9 cellular contexts compared by ENCODE assay signal in the genomic region with DNA sequence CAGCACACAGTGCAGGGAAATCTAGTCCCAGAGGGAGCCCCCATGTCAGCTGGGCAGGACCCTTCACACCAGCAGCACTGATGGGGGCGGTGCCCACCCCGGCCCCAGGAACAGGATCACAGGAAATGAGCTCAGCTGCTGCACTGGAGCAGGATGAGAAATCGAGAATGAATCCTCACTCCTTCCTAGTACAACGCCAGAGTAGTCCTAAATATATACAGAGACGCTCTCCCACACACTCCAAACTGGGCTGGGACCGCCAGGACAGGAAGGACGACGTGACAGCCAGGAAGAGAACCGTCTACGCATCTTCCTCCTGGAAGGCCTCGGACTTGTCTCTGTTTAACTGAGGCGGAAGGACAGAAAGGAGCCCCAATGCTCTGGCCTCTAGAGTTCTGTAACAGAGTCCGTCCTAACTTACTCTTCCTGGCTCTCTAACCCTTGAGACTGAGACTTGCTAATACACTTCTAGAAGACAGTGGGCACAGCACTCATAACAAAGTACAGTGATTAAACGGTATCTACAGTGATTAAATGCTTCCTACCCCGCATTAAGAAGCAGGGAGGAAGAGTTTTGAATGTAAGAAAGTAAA. TPM values are rescaled to one million over a fixed set of nuclear protein-coding genes. Genes with fewer than 3 reads are reported as not detected.
DNase-seq lines count a peak whose midpoint lies in the region; ATAC-seq and TF ChIP-seq lines count a peak whose summit lies in the region.
"Had no signal": no experiment of that assay in that cellular context is flagged by ENCODE, and none has a peak within 500 bp of the region (broad histone marks: within the 10 kb centered on the region; RNA-seq: fewer than 3 reads in every experiment).

No MANE protein-coding gene starts in this region.

- DNase-seq in KBM-7 (peak; percentile 41), cardiac fibroblast (ENCODE audit: low read depth in 2 of 2) (peak; percentile 69 to 88), left lung (no peak), testis (no peak), DMS53 (lab: John Stamatoyannopoulos, UW) (no peak), cortex of kidney (lab: John Stamatoyannopoulos, UW) (no peak)
- DNase-seq: stimulated activated CD4-positive, alpha-beta T cell treated with anti-CD3 and anti-CD28 coated beads, Interleukin-4, amount 100 ng/mL, for 1 hour had no signal

- H3K27ac ChIP-seq in left lung (peak overlapping the region; percentile 36 to 57), testis (peak overlapping the region; percentile 7 to 50)

- H3K27me3 ChIP-seq in left lung: no peaks in the 10 kb centered on the region
- no peaks in the 10 kb centered on the region for H3K27me3 ChIP-seq in testis

- TF ChIP-seq POLR2A in testis (IDR thresholded peaks at IDR 0.05): no peak

- in situ Hi-C loops in KBM-7 (cut with MboI; ENCODE audit: low pct_unique_long_range_greater_than_20kb, low sequenced_read_pairs): no loop called here

- TF ChIP-seq CTCF in cardiac fibroblast (IDR thresholded peaks at IDR 0.05; ENCODE audit: low read depth, low read length): no peak
- TF ChIP-seq CTCF in left lung (IDR thresholded peaks at IDR 0.05): no peak
- no peak for TF ChIP-seq CTCF in testis (IDR thresholded peaks at IDR 0.05)

- H3K4me3 ChIP-seq in cardiac fibroblast (replicated peaks in 1 of 2; ENCODE audit: low read depth in 2 of 2, low read length in 2 of 2) (peak overlapping the region; percentile 9 to 33), left lung (no peak overlapping the region), testis (no peak overlapping the region)

- no peaks in the 10 kb centered on the region for H3K9me3 ChIP-seq in left lung
- H3K9me3 ChIP-seq in testis: no peaks in the 10 kb centered on the region

- intact Hi-C loops in left lung (cut with DNase I): no loop called here
- intact Hi-C loops in testis (cut with DNase I; ENCODE audit: low total_unique reads): no loop called here

- peak; percentile 28 for ATAC-seq in left lung
- ATAC-seq in GM18858 (IDR thresholded peaks at IDR 0.05; ENCODE audit: unreplicated experiment): no peak
- ATAC-seq in GM21515 (IDR thresholded peaks at IDR 0.05; ENCODE audit: unreplicated experiment): no peak

- H3K4me1 ChIP-seq in left lung (peaks cover 4 to 55% of the 10 kb centered on the region in 2 donors), testis (peaks cover 42% of the 10 kb centered on the region)

- H3K36me3 ChIP-seq in left lung: no peaks in the 10 kb centered on the region
- H3K36me3 ChIP-seq in testis (ENCODE audit: low read depth, missing control alignments): no peaks in the 10 kb centered on the region

- WGBS in testis, 2 donors: 53 to 63% methylated on average over 15 of the region's 15 CpGs

RNA-seq across cellular contexts. Expression of gene CDC42BPB, which starts 33.4 kb away (rescaled TPM):
- total RNA-seq in left lung (10 to 100 TPM; 79.8 to 79.9 TPM), testis (100 to 1,000 TPM; 201 to 216 TPM)
- 90.3 TPM for polyA plus RNA-seq in testis (ENCODE audit: insufficient read depth, low read depth, low replicate concordance)

Comparison
In these comparisons a context has a peak if more than half of its experiments do, and no peak if none do; other contexts are left out.
1. DNase-seq: peak in KBM-7 (single experiment) and cardiac fibroblast (2 of 2); none in left lung (0 of 2), testis (single experiment), DMS53 (single experiment) and cortex of kidney (single experiment).
2. H3K4me3 ChIP-seq: peak in cardiac fibroblast (2 of 2); none in left lung (0 of 2) and testis (0 of 2).